In genomic region chr3:148981236-148981635, GRCh38 we compare ENCODE assay signal across 7 cellular contexts.
"Had no signal": no experiment of that assay in that cellular context is flagged by ENCODE, and none has a peak within 500 bp of the region (broad histone marks: within the 10 kb centered on the region; RNA-seq: fewer than 3 reads in every experiment).

No MANE protein-coding gene starts in this region.

- DNase-seq: GM23248, GOT3, H9, HCEC 1CT, KBM-7 had no signal

- H3K4me3 ChIP-seq: GM23248 had no signal

- H3K9ac ChIP-seq: GM23248 had no signal

- H2AFZ ChIP-seq: GM23248 had no signal

- H3K27ac ChIP-seq: GM23248 had no signal

- FAIRE-seq: H54, HTR-8/SVneo had no signal
